15 cellular contexts compared by ENCODE assay signal in the genomic region with DNA sequence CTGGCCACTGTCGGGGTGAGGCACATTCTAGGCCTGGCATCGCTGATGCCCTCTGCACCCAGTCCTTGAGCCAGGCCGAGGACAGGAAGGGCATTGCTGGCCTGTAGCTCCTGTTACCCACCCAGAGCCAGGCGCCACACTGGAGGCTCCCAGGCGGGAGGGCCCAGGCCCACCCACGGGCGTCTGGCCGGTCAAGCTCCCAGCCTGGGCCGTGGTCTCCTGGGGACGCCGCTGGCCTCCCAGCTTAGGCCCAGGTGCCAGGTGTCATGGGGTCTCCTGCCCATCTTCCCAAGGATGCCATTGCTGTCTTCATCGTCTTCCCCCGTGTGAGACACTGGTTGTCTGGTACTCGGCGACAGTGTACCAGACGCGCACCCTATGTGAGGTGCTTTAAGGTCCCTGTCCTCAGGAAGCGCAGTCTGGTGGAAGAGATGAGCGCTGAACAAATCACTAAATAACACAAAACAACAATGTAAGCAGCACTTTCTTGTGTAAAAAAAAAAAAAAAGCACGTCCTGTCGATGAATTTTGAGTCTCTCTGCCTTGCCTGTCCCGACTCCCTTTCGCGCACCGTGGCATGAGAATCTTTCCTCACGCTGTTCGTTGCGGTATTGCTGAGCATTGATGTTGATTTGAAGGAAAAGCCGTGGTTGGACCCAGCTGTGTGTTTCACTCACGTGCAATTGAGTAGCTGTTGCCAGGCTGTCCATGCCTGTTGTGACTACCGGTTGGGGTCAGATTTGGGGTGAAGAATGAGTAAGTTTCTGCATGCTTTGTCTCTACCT. TPM values are rescaled to one million over a fixed set of nuclear protein-coding genes. Genes with fewer than 3 reads are reported as not detected.
DNase-seq lines count a peak whose midpoint lies in the region; ATAC-seq and TF ChIP-seq lines count a peak whose summit lies in the region.
"Had no signal": no experiment of that assay in that cellular context is flagged by ENCODE, and none has a peak within 500 bp of the region (broad histone marks: within the 10 kb centered on the region; RNA-seq: fewer than 3 reads in every experiment).

No MANE protein-coding gene starts in this region.

- H3K27ac Mint-ChIP-seq in activated naive CD4-positive, alpha-beta T cell treated with anti-CD3 and anti-CD28 coated beads, Interleukin-2, amount 50 U/mL, for 72 hours = peak overlapping the region in 1 of 2 donors; percentile 75
- H3K27ac Mint-ChIP-seq in activated naive CD4-positive, alpha-beta T cell treated with anti-CD3 and anti-CD28 coated beads for 36 hours = no peak overlapping the region
- peak overlapping the region; percentile 29 to 74 for H3K27ac Mint-ChIP-seq in T-cell
- H3K27ac Mint-ChIP-seq: activated B cell treated with CpG ODN at 0.5 μM for 24 hours had no signal

- H4K20me1 ChIP-seq in MM.1S (ENCODE audit: insufficient read depth, low read length) = no peaks in the 10 kb centered on the region

- no peaks in the 10 kb centered on the region for H3K9me3 Mint-ChIP-seq in activated naive CD4-positive, alpha-beta T cell treated with anti-CD3 and anti-CD28 coated beads, Interleukin-2, amount 50 U/mL, for 72 hours
- no peaks in the 10 kb centered on the region for H3K9me3 Mint-ChIP-seq in activated naive CD4-positive, alpha-beta T cell treated with anti-CD3 and anti-CD28 coated beads for 36 hours
- no peaks in the 10 kb centered on the region for H3K9me3 Mint-ChIP-seq in T-cell
- H3K9me3 Mint-ChIP-seq: activated B cell treated with CpG ODN at 0.5 μM for 24 hours, brain had no signal

- WGBS in spleen, 5 donors = 77 to 87% (median 83%) methylated on average over 26 to 31 of the region's 31 CpGs
- WGBS in body of pancreas, 2 donors = 83 to 85% methylated on average over 21 to 31 of the region's 31 CpGs

- H3K79me2 ChIP-seq in MM.1S (ENCODE audit: low read length) = no peaks in the 10 kb centered on the region

- TF ChIP-seq CTCF in spleen (IDR thresholded peaks at IDR 0.05 in 8 of 11, conservative IDR thresholded peaks at IDR 0.05 in 3 of 11) (no peak), MM.1S (IDR thresholded peaks at IDR 0.05; ENCODE audit: low read length) (no peak), body of pancreas (IDR thresholded peaks at IDR 0.05) (no peak)

- H3K9ac ChIP-seq in iPS-15b (ENCODE audit: low read depth, low read length) (no peak overlapping the region), MM.1S (ENCODE audit: low read length) (no peak overlapping the region)

- POLR2A ChIA-PET in T-cell (lab: Charles Lee) = interaction anchor here in 1 of 2 donors (0.7 kb wide), 1 partner anchor 67 kb away, joined by 6 read pairs; no protein-coding TSS in a partner anchor

- peaks cover 3% of the 10 kb centered on the region for H3K4me1 ChIP-seq in iPS-15b (ENCODE audit: control insufficient read depth, insufficient read depth, low read length)
- peaks cover 3 to 46% (median 20%) of the 10 kb centered on the region in 6 donors for H3K4me1 ChIP-seq in spleen
- no peaks in the 10 kb centered on the region for H3K4me1 ChIP-seq in MM.1S (ENCODE audit: low read length)
- no peaks in the 10 kb centered on the region for H3K4me1 ChIP-seq in body of pancreas
- H3K4me1 ChIP-seq: transverse colon had no signal

- no peak for DNase-seq in activated naive CD4-positive, alpha-beta T cell treated with anti-CD3 and anti-CD28 coated beads, Interleukin-2, amount 50 U/mL, for 72 hours (ENCODE audit: low spot score in 2 of 2)
- no peak for DNase-seq in activated naive CD4-positive, alpha-beta T cell treated with anti-CD3 and anti-CD28 coated beads for 36 hours
- DNase-seq in T-cell (peak in 1 of 34 experiments; percentile 19), spleen (peak; percentile 78), NCI-H1417 (lab: John Stamatoyannopoulos, UW) (no peak), MM.1S (no peak), body of pancreas (no peak)
- DNase-seq: activated B cell treated with CpG ODN at 0.5 μM for 24 hours; effector memory CD4-positive, alpha-beta T cell; NCI-H1092 treated with DMSO at 0.1 percent for 48 hours; NCI-H446; transverse colon had no signal

- CTCF ChIA-PET in activated naive CD4-positive, alpha-beta T cell treated with anti-CD3 and anti-CD28 coated beads for 36 hours (lab: Charles Lee) = no interaction called here
- CTCF ChIA-PET in T-cell (lab: Charles Lee) = interaction anchor here in 1 of 2 donors (0.6 to 0.7 kb wide), 2 partner anchors 13 to 292 kb away, joined by 3 to 4 read pairs; no protein-coding TSS in a partner anchor

- no peak overlapping the region for H2AFZ ChIP-seq in MM.1S (ENCODE audit: low read length)

- no peaks in the 10 kb centered on the region for H3K36me3 Mint-ChIP-seq in activated naive CD4-positive, alpha-beta T cell treated with anti-CD3 and anti-CD28 coated beads, Interleukin-2, amount 50 U/mL, for 72 hours
- peaks cover 3% of the 10 kb centered on the region for H3K36me3 Mint-ChIP-seq in activated naive CD4-positive, alpha-beta T cell treated with anti-CD3 and anti-CD28 coated beads for 36 hours (ENCODE audit: low read depth)
- peaks cover 5% of the 10 kb centered on the region for H3K36me3 Mint-ChIP-seq in T-cell

- intact Hi-C loops in activated naive CD4-positive, alpha-beta T cell treated with anti-CD3 and anti-CD28 coated beads for 36 hours (cut with micrococcal nuclease) = no loop called here
- intact Hi-C loops in spleen (cut with DNase I; ENCODE audit: low total_unique reads) = no loop called here
- intact Hi-C loops in body of pancreas (cut with DNase I) = no loop called here

- H3K9me3 ChIP-seq in iPS-15b (ENCODE audit: control insufficient read depth, insufficient read depth, low read length) (no peaks in the 10 kb centered on the region), spleen (no peaks in the 10 kb centered on the region), MM.1S (replicated peaks; ENCODE audit: insufficient read depth, low read length) (no peaks in the 10 kb centered on the region), body of pancreas (no peaks in the 10 kb centered on the region)
- H3K9me3 ChIP-seq: transverse colon had no signal

- H3K4me3 ChIP-seq in iPS-15b (ENCODE audit: low read depth, low read length) (peak overlapping the region; percentile 16), spleen (no peak overlapping the region), MM.1S (ENCODE audit: low read length) (no peak overlapping the region), body of pancreas (no peak overlapping the region)
- H3K4me3 ChIP-seq: SK-N-MC, transverse colon had no signal

- no peaks in the 10 kb centered on the region for H3K36me3 ChIP-seq in iPS-15b (ENCODE audit: control insufficient read depth, insufficient read depth, low read length)
- peaks cover 0 to 43% (median 26%) of the 10 kb centered on the region in 6 donors for H3K36me3 ChIP-seq in spleen
- H3K36me3 ChIP-seq in MM.1S (replicated peaks; ENCODE audit: insufficient read depth, low read length) = no peaks in the 10 kb centered on the region
- H3K36me3 ChIP-seq in body of pancreas (replicated peaks in 1 of 2; ENCODE audit: insufficient read depth in 1 of 2, low read depth in 2 of 2) = peaks cover 6 to 8% of the 10 kb centered on the region in 2 donors

- peaks cover 5% of the 10 kb centered on the region for H3F3A ChIP-seq in MM.1S (ENCODE audit: insufficient read depth, low read length)

- H3K9me2 ChIP-seq in MM.1S (replicated peaks; ENCODE audit: insufficient read depth, low read length) = no peaks in the 10 kb centered on the region

- TF ChIP-seq POLR2A in spleen (IDR thresholded peaks at IDR 0.05) (no peak), body of pancreas (IDR thresholded peaks at IDR 0.05) (no peak)

- H3K4me3 Mint-ChIP-seq in activated naive CD4-positive, alpha-beta T cell treated with anti-CD3 and anti-CD28 coated beads for 36 hours = no peak overlapping the region
- peak overlapping the region in 1 of 3 donors; percentile 25 for H3K4me3 Mint-ChIP-seq in T-cell
- H3K4me3 Mint-ChIP-seq: activated B cell treated with CpG ODN at 0.5 μM for 24 hours had no signal

- peaks cover 16% of the 10 kb centered on the region for H3K4me1 Mint-ChIP-seq in activated naive CD4-positive, alpha-beta T cell treated with anti-CD3 and anti-CD28 coated beads for 36 hours (ENCODE audit: low read depth)
- H3K4me1 Mint-ChIP-seq in T-cell = peaks cover 16 to 22% (median 19%) of the 10 kb centered on the region in 3 donors

- no peak overlapping the region for H3K4me2 ChIP-seq in MM.1S (ENCODE audit: low read depth, low read length)

- H3K27me3 Mint-ChIP-seq in activated naive CD4-positive, alpha-beta T cell treated with anti-CD3 and anti-CD28 coated beads for 36 hours (ENCODE audit: low read depth) = no peaks in the 10 kb centered on the region
- no peaks in the 10 kb centered on the region for H3K27me3 Mint-ChIP-seq in T-cell
- H3K27me3 Mint-ChIP-seq: activated B cell treated with CpG ODN at 0.5 μM for 24 hours had no signal

- ATAC-seq in activated naive CD4-positive, alpha-beta T cell treated with anti-CD3 and anti-CD28 coated beads, Interleukin-2, amount 50 U/mL, for 72 hours = peak; percentile 46 to 54
- ATAC-seq in T-cell (replicated peaks in 1 of 4) (peak; percentile 6 to 63 (median 28)), body of pancreas (no peak)

- H3K27me3 ChIP-seq in iPS-15b (ENCODE audit: control insufficient read depth, insufficient read depth, low read length) (no peaks in the 10 kb centered on the region), spleen (replicated peaks in 1 of 7) (no peaks in the 10 kb centered on the region), MM.1S (replicated peaks; ENCODE audit: insufficient read depth, low read length) (no peaks in the 10 kb centered on the region), body of pancreas (no peaks in the 10 kb centered on the region)
- H3K27me3 ChIP-seq: transverse colon had no signal

- peak overlapping the region in 3 of 8 donors; percentile 11 to 14 (median 13) for H3K27ac ChIP-seq in spleen
- H3K27ac ChIP-seq in MM.1S (ENCODE audit: low read length) = no peak overlapping the region
- H3K27ac ChIP-seq in body of pancreas = no peak overlapping the region
- H3K27ac ChIP-seq: SK-N-MC, transverse colon had no signal

RNA-seq across cellular contexts. Expression of gene TRAPPC10, which starts 27.0 kb away (rescaled TPM):
- total RNA-seq in activated naive CD4-positive, alpha-beta T cell treated with anti-CD3 and anti-CD28 coated beads, Interleukin-2, amount 50 U/mL, for 72 hours = 10 to 100 TPM; 49.2 to 59.5 TPM
- total RNA-seq in activated naive CD4-positive, alpha-beta T cell treated with anti-CD3 and anti-CD28 coated beads for 36 hours = 10 to 100 TPM; 37.1 to 38.6 TPM
- total RNA-seq in T-cell (100 to 1,000 TPM in 2 of 5 donors, 10 to 100 TPM in 3; 82.5 to 144 (median 92.2) TPM), spleen (10 to 100 TPM; 62.2 to 83.2 (median 67.1) TPM), body of pancreas (10 to 100 TPM; 10.9 to 26.4 TPM)
- polyA plus RNA-seq in spleen = 10 to 100 TPM in 1 of 3 donors, 1 to 10 TPM in 2; 6.0 to 10.4 (median 6.3) TPM
